Comparison of ENCODE assay signal across 9 cellular contexts in genomic region chr2:30149513-30149912, GRCh38. TPM values are rescaled to one million over a fixed set of nuclear protein-coding genes. Genes with fewer than 3 reads are reported as not detected.
DNase-seq lines count a peak whose midpoint lies in the region; ATAC-seq and TF ChIP-seq lines count a peak whose summit lies in the region.
"Had no signal": no experiment of that assay in that cellular context is flagged by ENCODE, and none has a peak within 500 bp of the region (broad histone marks: within the 10 kb centered on the region; RNA-seq: fewer than 3 reads in every experiment).

No MANE protein-coding gene starts in this region.

- peaks cover 12% of the 10 kb centered on the region for H3K36me3 Mint-ChIP-seq in activated CD4-positive, alpha-beta T cell treated with anti-CD3 and anti-CD28 coated beads for 36 hours (ENCODE audit: low read depth)

- peak overlapping the region; percentile 34 for H3K27ac Mint-ChIP-seq in activated CD4-positive, alpha-beta T cell treated with anti-CD3 and anti-CD28 coated beads for 36 hours

- no peaks in the 10 kb centered on the region for H3K9me3 Mint-ChIP-seq in activated CD4-positive, alpha-beta T cell treated with anti-CD3 and anti-CD28 coated beads for 36 hours (ENCODE audit: low read depth)

- in situ Hi-C loops in gastrocnemius medialis (cut with MboI; ENCODE audit: low sequenced_read_pairs in 4 of 4): no loop called here

- no peak overlapping the region for H2AFZ ChIP-seq in OCI-LY1 (ENCODE audit: low read length)

- no peaks in the 10 kb centered on the region for H4K20me1 ChIP-seq in OCI-LY1 (ENCODE audit: insufficient read depth, low read length)

- peak; percentile 34 for DNase-seq in activated CD4-positive, alpha-beta T cell treated with anti-CD3 and anti-CD28 coated beads for 36 hours
- DNase-seq in activated CD4-positive, alpha-beta T cell treated with anti-CD3 and anti-CD28 coated beads for 1 hour: no peak
- DNase-seq in epithelial cell of prostate (ENCODE audit: low read depth, low spot score): no peak
- DNase-seq in gastrocnemius medialis: no peak
- DNase-seq in GOT3 (lab: John Stamatoyannopoulos, UW): no peak
- no peak for DNase-seq in retina
- DNase-seq: amniotic stem cell had no signal

- ATAC-seq in activated CD4-positive, alpha-beta T cell treated with anti-CD3 and anti-CD28 coated beads for 36 hours: no peak
- ATAC-seq in gastrocnemius medialis: no peak
- no peak for ATAC-seq in GM18502 (IDR thresholded peaks at IDR 0.05; ENCODE audit: poor library complexity, unreplicated experiment)

- peaks cover 62% of the 10 kb centered on the region for H3K4me1 Mint-ChIP-seq in activated CD4-positive, alpha-beta T cell treated with anti-CD3 and anti-CD28 coated beads for 36 hours

- H3K79me2 ChIP-seq in OCI-LY1 (ENCODE audit: insufficient read depth, low read length): no peaks in the 10 kb centered on the region

- no peaks in the 10 kb centered on the region for H3K9me3 ChIP-seq in OCI-LY1 (ENCODE audit: low read length)
- no peaks in the 10 kb centered on the region for H3K9me3 ChIP-seq in gastrocnemius medialis

- CTCF ChIA-PET in activated CD4-positive, alpha-beta T cell treated with anti-CD3 and anti-CD28 coated beads for 36 hours (lab: Charles Lee): interaction anchor here (0.6 to 7.3 kb wide), 7 partner anchors 8 to 685 kb away, joined by 3 to 114 read pairs (median 5); no protein-coding TSS in a partner anchor

- H3K27me3 Mint-ChIP-seq in activated CD4-positive, alpha-beta T cell treated with anti-CD3 and anti-CD28 coated beads for 36 hours: no peaks in the 10 kb centered on the region

- H3K4me3 Mint-ChIP-seq in activated CD4-positive, alpha-beta T cell treated with anti-CD3 and anti-CD28 coated beads for 36 hours: peak overlapping the region; percentile 28

- peak overlapping the region; percentile 26; the same call in 1 of the 2 replicates for H3K9ac ChIP-seq in OCI-LY1 (ENCODE audit: low read length)

- H3K27me3 ChIP-seq in OCI-LY1 (ENCODE audit: insufficient read depth, low read length) (no peaks in the 10 kb centered on the region), gastrocnemius medialis (no peaks in the 10 kb centered on the region)

- H3K9me2 ChIP-seq in OCI-LY1 (ENCODE audit: low read depth, low read length): no peaks in the 10 kb centered on the region

- H3K4me2 ChIP-seq in OCI-LY1 (ENCODE audit: low read length): peak overlapping the region; percentile 72

- H3K36me3 ChIP-seq in OCI-LY1 (ENCODE audit: insufficient read depth, low read length) (no peaks in the 10 kb centered on the region), gastrocnemius medialis (peaks cover 0 to 3% of the 10 kb centered on the region in 2 donors)

- peaks cover 10% of the 10 kb centered on the region; the same call in 1 of the 2 replicates for H3F3A ChIP-seq in OCI-LY1 (ENCODE audit: insufficient read depth, low read length)

- intact Hi-C loops in activated CD4-positive, alpha-beta T cell treated with anti-CD3 and anti-CD28 coated beads for 36 hours (cut with DNase I, micrococcal nuclease): loop anchor here (5.0 to 10.0 kb wide), 7 partner anchors 188 to 1757 kb away; partner anchors contain the start of genes EHD3 (in 1 of the 2), FOSL2 (in 1 of the 2), LCLAT1 (in 1 of the 2) and WDR43 (in 1 of the 2)
- intact Hi-C loops in gastrocnemius medialis (cut with DNase I; ENCODE audit: low total_unique reads): loop anchor here (10.0 kb wide), 2 partner anchors 1255 to 1555 kb away; partner anchors contain the start of gene WDR43

- POLR2A ChIA-PET in activated CD4-positive, alpha-beta T cell treated with anti-CD3 and anti-CD28 coated beads for 36 hours (lab: Charles Lee): interaction anchor here (0.8 to 1.5 kb wide), 3 partner anchors 15 to 83 kb away, joined by 3 to 5 read pairs (median 4); no protein-coding TSS in a partner anchor

- TF ChIP-seq CTCF in OCI-LY1 (IDR thresholded peaks at IDR 0.05; ENCODE audit: low read length): no peak
- no peak for TF ChIP-seq CTCF in gastrocnemius medialis (IDR thresholded peaks at IDR 0.05 in 4 of 5, conservative IDR thresholded peaks at IDR 0.05 in 1 of 5)

- no peak for TF ChIP-seq POLR2A in gastrocnemius medialis (IDR thresholded peaks at IDR 0.05)

- H3K4me1 ChIP-seq in OCI-LY1 (ENCODE audit: insufficient read depth, low read length, severe bottlenecking) (peaks cover 34% of the 10 kb centered on the region), gastrocnemius medialis (peaks cover 36 to 40% of the 10 kb centered on the region in 2 donors)

- peak overlapping the region; percentile 15 for H3K27ac ChIP-seq in OCI-LY1 (ENCODE audit: low read depth, low read length, poor library complexity, severe bottlenecking)
- peak overlapping the region; percentile 21 for H3K27ac ChIP-seq in epithelial cell of prostate
- H3K27ac ChIP-seq in gastrocnemius medialis: peak overlapping the region; percentile 94 to 100 (median 100)

- H3K4me3 ChIP-seq in OCI-LY1 (ENCODE audit: low read depth, low read length, poor library complexity, severe bottlenecking): peak overlapping the region; percentile 34
- peak overlapping the region in 2 of 4 donors; percentile 3 to 19 for H3K4me3 ChIP-seq in gastrocnemius medialis

RNA-seq across cellular contexts. Expression of gene YPEL5, which starts 2.7 kb away (rescaled TPM):
- 10 to 100 TPM; 27.2 to 35.8 TPM for total RNA-seq in activated CD4-positive, alpha-beta T cell treated with anti-CD3 and anti-CD28 coated beads for 36 hours
- 10 to 100 TPM; 31.4 to 76.7 (median 53.9) TPM for total RNA-seq in gastrocnemius medialis

Comparison
In these comparisons a context has a peak if more than half of its experiments do, and no peak if none do; other contexts are left out.
1. H3K27ac ChIP-seq: peak in every context shown above with its lines; median percentile 100 in gastrocnemius medialis; 21 in epithelial cell of prostate; 15 in OCI-LY1.